Comparison of ENCODE assay signal across 18 cellular contexts in the genomic region with DNA sequence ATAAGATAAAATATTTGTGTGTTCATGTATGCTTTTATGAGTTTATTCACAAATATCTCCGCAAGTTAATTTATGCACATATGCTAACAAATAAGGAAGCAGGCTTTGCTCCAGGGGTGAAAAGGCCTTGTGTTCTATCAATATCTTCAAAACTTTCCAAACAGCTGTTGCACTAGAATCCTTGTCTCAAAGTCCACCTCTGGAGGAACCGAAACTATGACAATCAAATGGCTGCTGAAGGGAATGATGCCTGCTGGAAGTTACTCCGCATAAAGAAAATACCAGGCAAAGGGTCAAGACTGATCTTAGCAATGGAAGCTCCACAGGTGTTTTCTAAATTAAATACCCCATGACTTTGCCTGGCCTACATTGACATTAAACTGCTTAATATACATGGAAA.
"Had no signal": no experiment of that assay in that cellular context is flagged by ENCODE, and none has a peak within 500 bp of the region (broad histone marks: within the 10 kb centered on the region; RNA-seq: fewer than 3 reads in every experiment).

No MANE protein-coding gene starts in this region.

- H3K4me1 ChIP-seq: esophagus muscularis mucosa, gastrocnemius medialis, testis, tibial nerve had no signal

- H3K4me3 ChIP-seq: esophagus muscularis mucosa, gastrocnemius medialis, testis, tibial nerve had no signal

- H3K36me3 ChIP-seq: esophagus muscularis mucosa, gastrocnemius medialis, neutrophil, tibial nerve had no signal

- DNase-seq: effector memory CD8-positive, alpha-beta T cell; gastrocnemius medialis; glutamatergic neuron; kidney; left cardiac atrium; mammary epithelial cell; naive thymus-derived CD8-positive, alpha-beta T cell; posterior cingulate gyrus; stimulated activated CD4-positive, alpha-beta T cell treated with anti-CD3 and anti-CD28 coated beads, Interleukin-2, amount 100 ng/mL, for 24 hours; stimulated activated CD4-positive, alpha-beta T cell treated with anti-CD3 and anti-CD28 coated beads, Interleukin-4, amount 100 ng/mL, for 4 hours; stimulated activated naive B cell treated with anti-CD40 and anti-IgM and Interleukin-4, amounts not matched to agents 10 μg/mL and 1 μg/mL and 100 μg/mL, for 72 hours; stimulated activated naive CD8-positive, alpha-beta T cell treated with anti-CD3 and anti-CD28 coated beads, Interleukin-15, amount 100 ng/mL, for 72 hours; testis had no signal

- FAIRE-seq: kidney had no signal

- H3K27ac ChIP-seq: epithelial cell of prostate, esophagus muscularis mucosa, gastrocnemius medialis, neutrophil, testis, tibial nerve had no signal

- H3K9me3 ChIP-seq: esophagus muscularis mucosa, gastrocnemius medialis, neutrophil, testis, tibial nerve had no signal

- ATAC-seq: effector memory CD8-positive, alpha-beta T cell; gastrocnemius medialis; left cardiac atrium; naive thymus-derived CD8-positive, alpha-beta T cell; sciatic nerve; stimulated activated naive B cell treated with anti-CD40 and anti-IgM and Interleukin-4, amounts not matched to agents 10 μg/mL and 1 μg/mL and 100 μg/mL, for 72 hours; stimulated activated naive CD8-positive, alpha-beta T cell treated with anti-CD3 and anti-CD28 coated beads, Interleukin-15, amount 100 ng/mL, for 72 hours had no signal

- H3K27me3 ChIP-seq: esophagus muscularis mucosa, gastrocnemius medialis, neutrophil, testis, tibial nerve had no signal
